Comparison of ENCODE assay signal across 30 cellular contexts in the genomic region with DNA sequence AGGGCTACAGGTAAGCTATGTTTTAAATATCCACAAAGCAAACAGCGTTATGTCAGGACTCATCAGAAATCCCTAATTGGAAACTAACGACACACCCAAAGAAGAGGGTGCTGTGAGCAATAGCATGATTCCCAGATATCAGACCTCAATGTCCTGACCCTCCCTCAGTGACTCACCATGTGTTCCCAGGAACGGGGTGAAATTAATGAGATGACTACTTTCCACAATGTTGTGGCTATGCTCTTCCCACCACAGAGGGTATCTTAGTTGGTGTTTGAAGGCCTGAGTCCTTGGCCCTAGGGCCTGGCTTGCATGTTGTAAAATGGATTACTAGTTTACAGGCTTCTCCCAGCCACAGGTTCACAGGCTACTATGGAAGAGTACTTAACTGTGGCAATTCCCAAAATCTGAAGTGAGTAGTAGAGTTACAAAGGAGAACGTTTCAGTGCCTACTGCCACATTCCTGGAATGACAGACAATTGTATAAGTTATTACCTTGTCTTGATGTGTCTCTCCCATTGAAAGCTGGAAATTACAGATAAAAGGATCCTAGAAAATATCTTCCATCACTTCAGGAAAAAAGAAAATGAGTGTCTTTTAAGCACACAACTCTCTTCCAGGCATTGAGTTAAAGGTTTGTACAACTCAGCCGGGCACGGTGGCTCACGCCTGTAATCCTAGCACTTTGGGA. TPM values are rescaled to one million over a fixed set of nuclear protein-coding genes. Genes with fewer than 3 reads are reported as not detected.
"Had no signal": no experiment of that assay in that cellular context is flagged by ENCODE, and none has a peak within 500 bp of the region (broad histone marks: within the 10 kb centered on the region; RNA-seq: fewer than 3 reads in every experiment).

No MANE protein-coding gene starts in this region.

- ATAC-seq: esophagus mucosa; heart right ventricle; mucosa of descending colon; pancreas; psoas muscle; stimulated activated naive B cell treated with anti-CD40 and anti-IgM and Interleukin-4, amounts not matched to agents 10 μg/mL and 1 μg/mL and 100 μg/mL, for 72 hours had no signal

- H3K4me1 ChIP-seq: heart right ventricle, left ventricle myocardium inferior, pancreas, psoas muscle, right atrium auricular region, suprapubic skin, tibial nerve had no signal

- H3K4me3 ChIP-seq: heart right ventricle, left ventricle myocardium inferior, lung, mucosa of descending colon, pancreas, psoas muscle, right atrium auricular region, suprapubic skin, tibial nerve had no signal

- H3K9me3 ChIP-seq: heart right ventricle, left ventricle myocardium inferior, pancreas, psoas muscle, right atrium auricular region, suprapubic skin, tibial nerve had no signal

- H3K27ac ChIP-seq: heart right ventricle, left ventricle myocardium inferior, pancreas, psoas muscle, right atrium auricular region, suprapubic skin, tibial nerve had no signal

- H3K36me3 ChIP-seq: heart right ventricle, left ventricle myocardium inferior, pancreas, right atrium auricular region, suprapubic skin, tibial nerve had no signal

- H3K27me3 ChIP-seq: pancreas, right atrium auricular region, suprapubic skin, tibial nerve had no signal

- DNase-seq: activated CD4-positive, alpha-beta T cell treated with anti-CD3 and anti-CD28 coated beads for 4 hours; activated CD4-positive, alpha-beta T cell treated with anti-CD3 and anti-CD28 coated beads, Interleukin-2, amount 50 U/mL, for 4 hours; activated CD4-positive, CD25-positive, alpha-beta regulatory T cell; activated effector memory CD4-positive, alpha-beta T cell treated with anti-CD3 and anti-CD28 coated beads, Interleukin-2, amount 50 U/mL, for 16 hours; activated naive CD4-positive, alpha-beta T cell treated with anti-CD3 and anti-CD28 coated beads, Interleukin-2, amount 50 U/mL, for 16 hours; activated T-cell treated with anti-CD3 and anti-CD28 coated beads for 4 hours; amniotic stem cell; endodermal cell; foreskin melanocyte; heart right ventricle; left ventricle myocardium inferior; mucosa of descending colon; naive B cell; nucleus accumbens; pancreas; psoas muscle; stimulated activated CD4-positive, alpha-beta T cell treated with anti-CD3 and anti-CD28 coated beads, Interleukin-15, amount 100 ng/mL, for 24 hours; stimulated activated CD4-positive, alpha-beta T cell treated with anti-CD3 and anti-CD28 coated beads, Interleukin-2, amount 100 ng/mL, for 24 hours; stimulated activated naive B cell treated with anti-CD40 and anti-IgM and Interleukin-4, amounts not matched to agents 10 μg/mL and 1 μg/mL and 100 μg/mL, for 72 hours; T-helper 2 cell had no signal

RNA-seq across cellular contexts. Expression of gene KRTAP11-1, which starts 1.7 kb away (rescaled TPM):
- total RNA-seq: astrocyte, endodermal cell, esophagus mucosa, glomerular endothelial cell, heart right ventricle, left ventricle myocardium inferior, lung, mesenteric fat pad, mucosa of descending colon, neural crest cell, pancreas, psoas muscle, right atrium auricular region, ureter had no signal
- polyA plus RNA-seq: heart right ventricle, lung, pancreas, psoas muscle had no signal

RNA-seq across cellular contexts. Expression of gene KRTAP7-1, which starts 53.5 kb away (rescaled TPM):
- total RNA-seq: astrocyte, endodermal cell, esophagus mucosa, glomerular endothelial cell, heart right ventricle, left ventricle myocardium inferior, lung, mesenteric fat pad, mucosa of descending colon, neural crest cell, pancreas, psoas muscle, right atrium auricular region, tibial nerve, ureter had no signal
- polyA plus RNA-seq: heart right ventricle, lung, pancreas, psoas muscle had no signal
